In genomic region chr13:37681295-37682032, GRCh38 we compare ENCODE assay signal across 13 cellular contexts.
DNase-seq lines count a peak whose midpoint lies in the region; ATAC-seq and TF ChIP-seq lines count a peak whose summit lies in the region.
"Had no signal": no experiment of that assay in that cellular context is flagged by ENCODE, and none has a peak within 500 bp of the region (broad histone marks: within the 10 kb centered on the region; RNA-seq: fewer than 3 reads in every experiment).

No MANE protein-coding gene starts in this region.

- ATAC-seq in right lobe of liver (peak in 3 of 4 donors; percentile 48 to 55 (median 54)), GM18907 (IDR thresholded peaks at IDR 0.05; ENCODE audit: unreplicated experiment) (no peak)
- ATAC-seq in natural killer cell treated with Interleukin-12 subunit alpha and Interleukin-12 subunit beta and Interleukin-15 and Interleukin-18, amount 100 ng/mL, for 72 hours = no peak
- ATAC-seq: T-cell had no signal

- H3K27me3 Mint-ChIP-seq in natural killer cell treated with Interleukin-12 subunit alpha and Interleukin-12 subunit beta and Interleukin-15 and Interleukin-18, amount 100 ng/mL, for 72 hours = no peaks in the 10 kb centered on the region
- H3K27me3 Mint-ChIP-seq: dendritic cell treated with granulocyte-macrophage colony-stimulating factor and Interleukin-4, amounts not matched to agents 40 ng/mL and 50 ng/mL, for 4 days; T-cell had no signal

- no peak overlapping the region for H3K27ac Mint-ChIP-seq in natural killer cell treated with Interleukin-12 subunit alpha and Interleukin-12 subunit beta and Interleukin-15 and Interleukin-18, amount 100 ng/mL, for 72 hours
- H3K27ac Mint-ChIP-seq: dendritic cell treated with granulocyte-macrophage colony-stimulating factor and Interleukin-4, amounts not matched to agents 40 ng/mL and 50 ng/mL, for 4 days; T-cell had no signal

- H3K36me3 ChIP-seq in brain microvascular endothelial cell (replicated peaks) = peaks cover 4% of the 10 kb centered on the region
- H3K36me3 ChIP-seq in right lobe of liver = no peaks in the 10 kb centered on the region
- H3K36me3 ChIP-seq: heart right ventricle had no signal

- H3K27ac ChIP-seq in brain microvascular endothelial cell = peak overlapping the region; percentile 98
- H3K27ac ChIP-seq in right lobe of liver = peak overlapping the region in 2 of 3 donors; percentile 32 to 49

- no peak overlapping the region for H3K4me3 ChIP-seq in brain microvascular endothelial cell (ENCODE audit: low read depth, low read length)
- no peak overlapping the region for H3K4me3 ChIP-seq in right lobe of liver
- H3K4me3 ChIP-seq: heart right ventricle had no signal

- TF ChIP-seq POLR2A in right lobe of liver (IDR thresholded peaks at IDR 0.05) = no peak

- no peaks in the 10 kb centered on the region for H3K36me3 Mint-ChIP-seq in natural killer cell treated with Interleukin-12 subunit alpha and Interleukin-12 subunit beta and Interleukin-15 and Interleukin-18, amount 100 ng/mL, for 72 hours
- H3K36me3 Mint-ChIP-seq: T-cell had no signal

- in situ Hi-C loops in brain microvascular endothelial cell (cut with HindIII; ENCODE audit: low pct_ligation_motif_present, low sequenced_read_pairs) = no loop called here

- intact Hi-C loops in right lobe of liver (cut with DNase I) = no loop called here

- TF ChIP-seq CTCF in brain microvascular endothelial cell (IDR thresholded peaks at IDR 0.05; ENCODE audit: low read depth, low read length, missing control alignments) (no peak), right lobe of liver (IDR thresholded peaks at IDR 0.05) (no peak)

- H3K4me1 Mint-ChIP-seq in natural killer cell treated with Interleukin-12 subunit alpha and Interleukin-12 subunit beta and Interleukin-15 and Interleukin-18, amount 100 ng/mL, for 72 hours (ENCODE audit: low read depth in 2 of 2) = no peaks in the 10 kb centered on the region
- H3K4me1 Mint-ChIP-seq: T-cell had no signal

- H3K4me3 Mint-ChIP-seq in natural killer cell treated with Interleukin-12 subunit alpha and Interleukin-12 subunit beta and Interleukin-15 and Interleukin-18, amount 100 ng/mL, for 72 hours = no peak overlapping the region
- H3K4me3 Mint-ChIP-seq: dendritic cell treated with granulocyte-macrophage colony-stimulating factor and Interleukin-4, amounts not matched to agents 40 ng/mL and 50 ng/mL, for 4 days; T-cell had no signal

- H3K4me1 ChIP-seq in right lobe of liver = no peaks in the 10 kb centered on the region
- H3K4me1 ChIP-seq: heart right ventricle had no signal

- no peaks in the 10 kb centered on the region for H3K9me3 ChIP-seq in right lobe of liver
- H3K9me3 ChIP-seq: heart right ventricle had no signal

- H3K9me3 Mint-ChIP-seq in natural killer cell treated with Interleukin-12 subunit alpha and Interleukin-12 subunit beta and Interleukin-15 and Interleukin-18, amount 100 ng/mL, for 72 hours = peaks cover 4% of the 10 kb centered on the region
- H3K9me3 Mint-ChIP-seq: dendritic cell treated with granulocyte-macrophage colony-stimulating factor and Interleukin-4, amounts not matched to agents 40 ng/mL and 50 ng/mL, for 4 days had no signal

- H3K27me3 ChIP-seq in brain microvascular endothelial cell (replicated peaks) = no peaks in the 10 kb centered on the region
- no peaks in the 10 kb centered on the region for H3K27me3 ChIP-seq in right lobe of liver
- H3K27me3 ChIP-seq: heart right ventricle had no signal

- WGBS in right lobe of liver (ENCODE audit: insufficient coverage, low coverage, low lambda C conversion rate, missing lambda C conversion rate) = 22% methylated on average over 6 of the region's 6 CpGs

- DNase-seq in ELR (ENCODE audit: low read depth) (peak; percentile 56), brain microvascular endothelial cell (peak; percentile 87), right lobe of liver (no peak), smooth muscle cell of the brain vasculature (ENCODE audit: low read depth, low spot score) (peak; percentile 88), cortex of kidney (lab: John Stamatoyannopoulos, UW) (no peak), mesenteric fat pad (ENCODE audit: low spot score) (no peak)
- DNase-seq in natural killer cell treated with Interleukin-12 subunit alpha and Interleukin-12 subunit beta and Interleukin-15 and Interleukin-18, amount 100 ng/mL, for 72 hours (ENCODE audit: low spot score) = no peak
- DNase-seq: heart right ventricle; NCI-H1930; stimulated activated CD8-positive, alpha-beta memory T cell treated with anti-CD3 and anti-CD28 coated beads, Interleukin-4, amount 100 ng/mL, for 48 hours; T-cell had no signal

Comparison
In these comparisons a context has a peak if more than half of its experiments do, and no peak if none do; other contexts are left out.
1. DNase-seq: peak in ELR (single experiment), brain microvascular endothelial cell (single experiment) and smooth muscle cell of the brain vasculature (single experiment); none in right lobe of liver (0 of 3), natural killer cell treated with Interleukin-12 subunit alpha and Interleukin-12 subunit beta and Interleukin-15 and Interleukin-18, amount 100 ng/mL, for 72 hours (single experiment), cortex of kidney (single experiment) and mesenteric fat pad (single experiment).
2. ATAC-seq: peak in right lobe of liver (3 of 4); none in natural killer cell treated with Interleukin-12 subunit alpha and Interleukin-12 subunit beta and Interleukin-15 and Interleukin-18, amount 100 ng/mL, for 72 hours (0 of 2) and GM18907 (single experiment).